Comparison of ENCODE assay signal across 13 cellular contexts in genomic region chr6:109878291-109878690, GRCh38.
A peak's percentile ranks its signal among the peaks of the same experiment; 100 is the strongest.
DNase-seq lines count a peak whose midpoint lies in the region; ATAC-seq and TF ChIP-seq lines count a peak whose summit lies in the region.
"Had no signal": no experiment of that assay in that cellular context is flagged by ENCODE, and none has a peak within 500 bp of the region (broad histone marks: within the 10 kb centered on the region; RNA-seq: fewer than 3 reads in every experiment).

No MANE protein-coding gene starts in this region.

- H3K4me3 ChIP-seq in suprapubic skin = no peak overlapping the region

- H3K4me3 Mint-ChIP-seq in dendritic cell treated with granulocyte-macrophage colony-stimulating factor and Interleukin-4, amounts not matched to agents 40 ng/mL and 50 ng/mL, for 4 days = no peak overlapping the region
- H3K4me3 Mint-ChIP-seq in stimulated activated naive B cell treated with anti-CD40 and anti-IgM and Interleukin-4, amounts not matched to agents 10 μg/mL and 1 μg/mL and 100 μg/mL, for 72 hours = no peak overlapping the region

- H3K36me3 Mint-ChIP-seq in dendritic cell treated with granulocyte-macrophage colony-stimulating factor and Interleukin-4, amounts not matched to agents 40 ng/mL and 50 ng/mL, for 4 days (ENCODE audit: low read depth) = no peaks in the 10 kb centered on the region
- no peaks in the 10 kb centered on the region for H3K36me3 Mint-ChIP-seq in stimulated activated naive B cell treated with anti-CD40 and anti-IgM and Interleukin-4, amounts not matched to agents 10 μg/mL and 1 μg/mL and 100 μg/mL, for 72 hours

- no peaks in the 10 kb centered on the region for H3K9me3 Mint-ChIP-seq in dendritic cell treated with granulocyte-macrophage colony-stimulating factor and Interleukin-4, amounts not matched to agents 40 ng/mL and 50 ng/mL, for 4 days
- H3K9me3 Mint-ChIP-seq in stimulated activated naive B cell treated with anti-CD40 and anti-IgM and Interleukin-4, amounts not matched to agents 10 μg/mL and 1 μg/mL and 100 μg/mL, for 72 hours = no peaks in the 10 kb centered on the region

- H3K27ac ChIP-seq in suprapubic skin = peak overlapping the region; percentile 90
- H3K27ac ChIP-seq: C4-2B had no signal

- peaks cover 40% of the 10 kb centered on the region for H3K4me1 Mint-ChIP-seq in dendritic cell treated with granulocyte-macrophage colony-stimulating factor and Interleukin-4, amounts not matched to agents 40 ng/mL and 50 ng/mL, for 4 days (ENCODE audit: low read depth)
- peaks cover under 1 to 2% of the 10 kb centered on the region in 2 donors for H3K4me1 Mint-ChIP-seq in stimulated activated naive B cell treated with anti-CD40 and anti-IgM and Interleukin-4, amounts not matched to agents 10 μg/mL and 1 μg/mL and 100 μg/mL, for 72 hours

- peaks cover 2% of the 10 kb centered on the region for H3K27me3 Mint-ChIP-seq in dendritic cell treated with granulocyte-macrophage colony-stimulating factor and Interleukin-4, amounts not matched to agents 40 ng/mL and 50 ng/mL, for 4 days
- H3K27me3 Mint-ChIP-seq in stimulated activated naive B cell treated with anti-CD40 and anti-IgM and Interleukin-4, amounts not matched to agents 10 μg/mL and 1 μg/mL and 100 μg/mL, for 72 hours = peaks cover 8 to 12% of the 10 kb centered on the region in 2 donors

- no peak for TF ChIP-seq CTCF in suprapubic skin (IDR thresholded peaks at IDR 0.05)

- intact Hi-C loops in dendritic cell treated with granulocyte-macrophage colony-stimulating factor and Interleukin-4, amounts not matched to agents 40 ng/mL and 50 ng/mL, for 4 days (cut with micrococcal nuclease) = no loop called here

- WGBS in suprapubic skin = 80% methylated on average over 2 of the region's 3 CpGs

- peaks cover 53% of the 10 kb centered on the region for H3K4me1 ChIP-seq in suprapubic skin

- ATAC-seq in HG02588 (IDR thresholded peaks at IDR 0.05; ENCODE audit: unreplicated experiment) = no peak
- ATAC-seq in stimulated activated naive B cell treated with anti-CD40 and anti-IgM and Interleukin-4, amounts not matched to agents 10 μg/mL and 1 μg/mL and 100 μg/mL, for 72 hours (replicated peaks) = no peak

- no peaks in the 10 kb centered on the region for H3K9me3 ChIP-seq in suprapubic skin

- TF ChIP-seq EP300 in suprapubic skin (IDR thresholded peaks at IDR 0.05) = no peak

- no peaks in the 10 kb centered on the region for H3K36me3 ChIP-seq in suprapubic skin

- no peaks in the 10 kb centered on the region for H3K27me3 ChIP-seq in suprapubic skin

- peak; percentile 75 for DNase-seq in NCI-H748 (lab: John Stamatoyannopoulos, UW; ENCODE audit: unreplicated experiment)
- peak; percentile 33 for DNase-seq in left kidney (ENCODE audit: low read depth, low spot score)
- no peak for DNase-seq in suprapubic skin (ENCODE audit: low spot score in 2 of 2)
- no peak for DNase-seq in occipital lobe (lab: John Stamatoyannopoulos, UW)
- no peak for DNase-seq in stimulated activated naive B cell treated with anti-CD40 and anti-IgM and Interleukin-4, amounts not matched to agents 10 μg/mL and 1 μg/mL and 100 μg/mL, for 72 hours
- DNase-seq: IMR-90, NCI-H1694 treated with DMSO at 0.1 percent for 48 hours, NCI-H226, NCI-H526, RPMI8226 had no signal

- no peak for TF ChIP-seq POLR2A in suprapubic skin (IDR thresholded peaks at IDR 0.05)

- H3K27ac Mint-ChIP-seq in dendritic cell treated with granulocyte-macrophage colony-stimulating factor and Interleukin-4, amounts not matched to agents 40 ng/mL and 50 ng/mL, for 4 days = peak overlapping the region; percentile 87
- H3K27ac Mint-ChIP-seq in stimulated activated naive B cell treated with anti-CD40 and anti-IgM and Interleukin-4, amounts not matched to agents 10 μg/mL and 1 μg/mL and 100 μg/mL, for 72 hours = no peak overlapping the region

Comparison
In these comparisons a context has a peak if more than half of its experiments do, and no peak if none do; other contexts are left out.
1. DNase-seq: peak in NCI-H748 (single experiment) and left kidney (single experiment); none in suprapubic skin (0 of 2), occipital lobe (single experiment) and stimulated activated naive B cell treated with anti-CD40 and anti-IgM and Interleukin-4, amounts not matched to agents 10 μg/mL and 1 μg/mL and 100 μg/mL, for 72 hours (single experiment).